8 cellular contexts compared by ENCODE assay signal in genomic region chr18:24397694-24398365, GRCh38. TPM values are rescaled to one million over a fixed set of nuclear protein-coding genes. Genes with fewer than 3 reads are reported as not detected.
DNase-seq lines count a peak whose midpoint lies in the region; ATAC-seq, FAIRE-seq and TF ChIP-seq lines count a peak whose summit lies in the region.

Gene OSBPL1A (minus strand): TSS chr18:24397824. CDS start chr18:24377533, 20,291 bp downstream.

- CTCF ChIA-PET in CD4-positive, alpha-beta T cell (lab: Charles Lee): no interaction called here
- CTCF ChIA-PET in HEK293T (lab: Yijun Ruan, JAX): interaction anchor here (0.8 to 2.4 kb wide), 3 partner anchors 15 to 194 kb away, joined by 3 to 8 read pairs (median 6); no protein-coding TSS in a partner anchor
- CTCF ChIA-PET in K562 (lab: Yijun Ruan, JAX; ENCODE audit: low intra/inter-chr PET ratio): no interaction called here

- WGBS in K562 (ENCODE audit: insufficient coverage, low coverage, missing lambda C conversion rate): 13% methylated on average over 30 of the region's 55 CpGs

- H3K4me1 ChIP-seq in K562 (replicated peaks in 1 of 2; ENCODE audit: control insufficient read depth in 2 of 2, insufficient read depth in 2 of 2, low read length in 2 of 2): peaks cover 0 to 9% of the 10 kb centered on the region in 2 experiments; a peak in 2 of 5 replicates
- H3K4me1 ChIP-seq in rectal smooth muscle tissue (ENCODE audit: control insufficient read depth, insufficient read depth, low read length): no peaks in the 10 kb centered on the region
- no peaks in the 10 kb centered on the region for H3K4me1 ChIP-seq in uterus

- BruUV-seq in K562 (replicated peaks; lab: Mats Ljungman, UMichigan): no TSS peak

- H3K27ac ChIP-seq in CD4-positive, alpha-beta T cell (ENCODE audit: low read depth, low read length): no peak within 1 kb of the TSS
- H3K27ac ChIP-seq in K562 (ENCODE audit: extremely low read depth, low read depth, low read length): no peak within 1 kb of the TSS
- peak within 1 kb of the TSS; percentile 63 for H3K27ac ChIP-seq in rectal smooth muscle tissue (ENCODE audit: low read depth, low read length)
- peak within 1 kb of the TSS; percentile 79 to 85 for H3K27ac ChIP-seq in uterus

- no peaks in the 10 kb centered on the region for H3K9me3 Mint-ChIP-seq in CD4-positive, alpha-beta T cell

- peak; percentile 66 to 82 (median 74) for DNase-seq in CD4-positive, alpha-beta T cell
- DNase-seq in HEK293T (ENCODE audit: extremely low spot score) (peak; percentile 98), NCI-H2107 (lab: John Stamatoyannopoulos, UW) (peak; percentile 59), UCSD-AML1 (lab: John Stamatoyannopoulos, UW; ENCODE audit: unreplicated experiment) (peak; percentile 96), K562 (ENCODE audit: extremely low read depth in 1 of 4, low spot score in 3 of 4) (peak; percentile 68 to 92 (median 85)), hippocampal formation (lab: John Stamatoyannopoulos, UW) (peak; percentile 72 to 90), uterus (peak; percentile 92 to 94)

- H4K20me1 ChIP-seq in K562 (replicated peaks; ENCODE audit: control insufficient read depth, insufficient read depth, low read length): 0 out of 2 replicates have a peak, but pooled peaks cover 4% of the 10 kb centered on the region

- TF ChIP-seq POLR2A in K562 (conservative IDR thresholded peaks at IDR 0.05) (no peak), uterus (IDR thresholded peaks at IDR 0.05) (peak; percentile 54 to 63)

- TF ChIP-seq CTCF in CD4-positive, alpha-beta T cell (IDR thresholded peaks at IDR 0.05): no peak
- TF ChIP-seq CTCF in K562 (IDR thresholded peaks at IDR 0.05 in 2 of 3, conservative IDR thresholded peaks at IDR 0.05 in 1 of 3; ENCODE audit: insufficient read depth in 2 of 3, low read depth in 1 of 3, low read length in 3 of 3) (no peak), uterus (IDR thresholded peaks at IDR 0.05) (no peak)

- peak within 1 kb of the TSS in 1 of 2 experiments; percentile 4; a peak in 1 of 4 replicates for H3K9ac ChIP-seq in K562 (ENCODE audit: insufficient read depth in 1 of 2, low read depth in 2 of 2, low read length in 2 of 2)
- peak within 1 kb of the TSS; percentile 38 for H3K9ac ChIP-seq in rectal smooth muscle tissue (ENCODE audit: low read length)

- no peaks in the 10 kb centered on the region for H3K36me3 Mint-ChIP-seq in CD4-positive, alpha-beta T cell (ENCODE audit: low read depth)

- H3K27me3 ChIP-seq in CD4-positive, alpha-beta T cell (ENCODE audit: control insufficient read depth, insufficient read depth, low read length): no peaks in the 10 kb centered on the region
- H3K27me3 ChIP-seq in K562 (ENCODE audit: control insufficient read depth in 2 of 2, insufficient read depth in 2 of 2, low read length in 2 of 2): peaks cover 12 to 13% of the 10 kb centered on the region in 2 experiments
- no peaks in the 10 kb centered on the region for H3K27me3 ChIP-seq in rectal smooth muscle tissue (ENCODE audit: control insufficient read depth, insufficient read depth, low read length)
- H3K27me3 ChIP-seq in uterus: no peaks in the 10 kb centered on the region

- intact Hi-C loops in CD4-positive, alpha-beta T cell (cut with DNase I, micrococcal nuclease): no loop called here
- intact Hi-C loops in K562 (cut with micrococcal nuclease): no loop called here
- intact Hi-C loops in uterus (cut with DNase I; ENCODE audit: low total_unique reads): no loop called here

- FAIRE-seq in K562 (lab: Jason Lieb, UNC): no peak

- in situ Hi-C loops in K562 (cut with MboI): no loop called here

- peaks cover 22% of the 10 kb centered on the region for H3K4me1 Mint-ChIP-seq in CD4-positive, alpha-beta T cell (ENCODE audit: low read depth)

- H3K27me3 Mint-ChIP-seq in CD4-positive, alpha-beta T cell: peaks cover 10% of the 10 kb centered on the region

- peak within 1 kb of the TSS; percentile 21 for H3K4me2 ChIP-seq in K562 (ENCODE audit: insufficient read depth, low read length)

- peak; percentile 90 for ATAC-seq in CD4-positive, alpha-beta T cell (ENCODE audit: poor library complexity)
- ATAC-seq in K562: peak; percentile 99

- no peaks in the 10 kb centered on the region for H3K36me3 ChIP-seq in K562 (ENCODE audit: control insufficient read depth, insufficient read depth, low read length)
- no peaks in the 10 kb centered on the region for H3K36me3 ChIP-seq in rectal smooth muscle tissue (ENCODE audit: control insufficient read depth, insufficient read depth, low read length)
- no peaks in the 10 kb centered on the region for H3K36me3 ChIP-seq in uterus

- no peaks in the 10 kb centered on the region for H3K79me2 ChIP-seq in K562 (ENCODE audit: control insufficient read depth, insufficient read depth, low read length)

- H3K27ac Mint-ChIP-seq in CD4-positive, alpha-beta T cell: no peak within 1 kb of the TSS

- H3K4me3 Mint-ChIP-seq in CD4-positive, alpha-beta T cell: peak within 1 kb of the TSS; percentile 90

- POLR2A ChIA-PET in CD4-positive, alpha-beta T cell (lab: Charles Lee): interaction anchor here (1.0 to 1.2 kb wide), 2 partner anchors 17 to 29 kb away, joined by 3 to 6 read pairs; partner anchors contain the start of gene IMPACT
- POLR2A ChIA-PET in HEK293T (lab: Yijun Ruan, JAX): interaction anchor here (0.7 to 2.8 kb wide), 11 partner anchors 9 to 91 kb away, joined by 3 to 19 read pairs (median 4); partner anchors contain the start of gene IMPACT
- POLR2A ChIA-PET in K562 (lab: Yijun Ruan, JAX): interaction anchor here (1.0 kb wide), 1 partner anchor 11 kb away, joined by 3 read pairs; no protein-coding TSS in a partner anchor

- TF ChIP-seq RAD21 in K562 (CRISPR knock-in tag; conservative IDR thresholded peaks at IDR 0.05 in 1 of 2, IDR thresholded peaks at IDR 0.05 in 1 of 2): no peak

- no peaks in the 10 kb centered on the region for H3K9me1 ChIP-seq in K562 (ENCODE audit: control insufficient read depth, insufficient read depth, low read length)

- H3K9me3 ChIP-seq in CD4-positive, alpha-beta T cell (ENCODE audit: control insufficient read depth, low read length): no peaks in the 10 kb centered on the region
- H3K9me3 ChIP-seq in K562 (replicated peaks; ENCODE audit: control insufficient read depth, insufficient read depth, low read depth, low read length) (no peaks in the 10 kb centered on the region), uterus (no peaks in the 10 kb centered on the region)

- H2AFZ ChIP-seq in K562 (ENCODE audit: low read depth, low read length): peak within 1 kb of the TSS; percentile 66

- TF ChIP-seq EP300 in K562 (IDR thresholded peaks at IDR 0.05; ENCODE audit: low read length): no peak

- H3K4me3 ChIP-seq in K562 (peak within 1 kb of the TSS; percentile 13; the same call in 1 of the 2 replicates), rectal smooth muscle tissue (ENCODE audit: low read length) (peak within 1 kb of the TSS; percentile 87), uterus (peak within 1 kb of the TSS; percentile 60 to 68)

TF ChIP-seq in HEK293T, 16 proteins besides CTCF, POLR2A, EP300 and RAD21:
- TF ChIP-seq FOXA1 (IDR thresholded peaks at IDR 0.05) (no peak), SUZ12 (IDR thresholded peaks at IDR 0.05) (no peak), FOXM1 (IDR thresholded peaks at IDR 0.05; ENCODE audit: borderline replicate concordance) (peak; percentile 22; the same call in 1 of the 2 replicates), ZNF384 (IDR thresholded peaks at IDR 0.05) (no peak), SP1 (IDR thresholded peaks at IDR 0.05) (peak; percentile 92), L3MBTL2 (conservative IDR thresholded peaks at IDR 0.05) (no peak), HDGF (IDR thresholded peaks at IDR 0.05; ENCODE audit: borderline replicate concordance) (peak; percentile 83; the same call in 1 of the 2 replicates), BHLHE40 (IDR thresholded peaks at IDR 0.05; ENCODE audit: borderline replicate concordance) (no peak), TARDBP (IDR thresholded peaks at IDR 0.05) (no peak), NFRKB (IDR thresholded peaks at IDR 0.05) (no peak), FOXK2 (IDR thresholded peaks at IDR 0.05) (no peak)

TF ChIP-seq in K562, 482 proteins besides CTCF, POLR2A, EP300 and RAD21 (continues in another document):
- TF ChIP-seq NR2C1 (IDR thresholded peaks at IDR 0.05) (no peak), NR2C1 (tag; IDR thresholded peaks at IDR 0.05) (no peak), MNT (conservative IDR thresholded peaks at IDR 0.05) (0 out of 4 replicates have a peak, but pooled peaks of 1 of the 2 experiments have one; percentile 24), ZNF696 (CRISPR knock-in tag; conservative IDR thresholded peaks at IDR 0.05) (no peak), NCOA4 (IDR thresholded peaks at IDR 0.05; ENCODE audit: partially characterized antibody) (no peak)

RNA-seq across cellular contexts. Expression of gene OSBPL1A, which starts in this region (rescaled TPM):
- 1 to 10 TPM; 2.7 TPM for total RNA-seq in CD4-positive, alpha-beta T cell
- total RNA-seq in K562 (2011; cell fraction: chromatin; rRNA removed; ENCODE audit: low replicate concordance): not detected in 2 replicates
- total RNA-seq in K562 (2011; cell fraction: nucleolus; rRNA removed): not detected in 2 replicates
- total RNA-seq in K562 (2011; cell fraction: nucleoplasm; rRNA removed): not detected in 2 replicates
- total RNA-seq in K562 (2014; rRNA removed): not detected in 2 replicates
- not detected in 2 replicates for total RNA-seq in K562 (2014; rRNA removed; fragmentation: Illumina TruSeq; extraction: Trizol)
- not detected in 2 replicates for total RNA-seq in K562 (2015; rRNA removed; fragmentation: Illumina TruSeq; extraction: Trizol)
- 0.34 and 0.49 TPM in 2 replicates for total RNA-seq in K562 (2021)
- not detected in 2 replicates for polyA plus RNA-seq in K562 (2011; rRNA removed)
- not detected in 2 replicates for polyA plus RNA-seq in K562 (2011; cell fraction: cytosol; rRNA removed)
- polyA plus RNA-seq in K562 (2011; cell fraction: nucleus; rRNA removed): not detected in 2 replicates
- polyA plus RNA-seq in K562 (2012): not detected in 2 replicates
- polyA plus RNA-seq in K562 (2014; fragmentation: Illumina TruSeq; extraction: Trizol): not detected in 2 replicates
- not detected for polyA plus RNA-seq in K562 (2014; fragmentation: Nextera tagmentation; extraction: Ambion mirVana)
- polyA plus RNA-seq in K562 (2014; rRNA removed): 0.40 TPM in 1 of 2 replicates, not detected in the other
- not detected in 2 replicates for polyA minus RNA-seq in K562 (2011; rRNA and poly(A)+ RNA removed)
- polyA minus RNA-seq in K562 (2011; cell fraction: cytosol; rRNA and poly(A)+ RNA removed): not detected in 2 replicates
- 0.11 TPM in 1 of 2 replicates, not detected in the other for polyA minus RNA-seq in K562 (2011; cell fraction: nucleus; rRNA and poly(A)+ RNA removed)
- total RNA-seq in uterus: 10 to 100 TPM; 49.4 to 72.4 (median 62.5) TPM

Comparison
In these comparisons a context has a peak if more than half of its experiments do, and no peak if none do; other contexts are left out.
1. RNA of gene OSBPL1A (total RNA-seq): 49.4 to 72.4 TPM in uterus; 2.7 TPM in CD4-positive, alpha-beta T cell and 0.34 to 0.49 TPM in K562; every median in the first group is over 10 times any median in the second.
2. Peak in DNase-seq, ATAC-seq, H3K4me3 ChIP-seq and H3K4me2 ChIP-seq in K562; RNA of the gene not detected or under 1 TPM.
3. H3K27ac ChIP-seq: peak in rectal smooth muscle tissue (single experiment) and uterus (2 of 2); none in CD4-positive, alpha-beta T cell (single experiment) and K562 (single experiment).
4. H3K4me3 ChIP-seq: peak in every context shown above with its lines; median percentile 87 in rectal smooth muscle tissue; 64 in uterus; 13 in K562.
5. Peak in every context shown above with its lines, with median percentiles within 50 percentile points of each other: DNase-seq.